1 cellular context compared by ENCODE assay signal in the genomic region with DNA sequence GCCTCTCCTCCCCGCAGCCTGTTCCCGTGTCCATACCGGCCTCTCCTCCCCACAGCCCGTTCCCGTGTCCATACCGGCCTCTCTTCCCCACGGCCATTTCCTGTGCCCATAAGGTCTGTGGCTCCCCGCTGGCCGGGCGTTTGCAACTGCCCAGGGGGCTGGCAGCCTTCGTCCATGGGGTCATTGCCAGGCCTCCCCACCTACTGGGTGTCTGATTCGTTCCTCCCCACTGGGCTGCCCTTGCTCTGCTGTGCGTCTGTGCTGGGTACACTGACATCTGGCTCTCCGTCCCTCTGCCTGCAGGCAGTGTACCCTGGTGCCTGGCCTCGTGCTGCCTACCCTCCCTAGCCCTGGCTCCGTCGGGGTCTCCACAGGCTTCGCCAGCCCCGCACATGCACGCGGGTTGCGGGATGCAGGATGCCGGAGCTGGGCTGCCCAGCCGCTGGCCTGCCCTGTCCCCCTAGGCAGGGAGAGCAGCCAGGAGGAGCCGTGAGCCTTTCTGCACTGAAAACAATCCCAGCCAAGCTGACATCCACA.
TF ChIP-seq lines count a peak whose summit lies in the region.

No MANE protein-coding gene starts in this region.

TF ChIP-seq in WTC11, 78 proteins besides CTCF, POLR2A, EP300 and RAD21 (continued from another document):
- TF ChIP-seq, protein P1, sequence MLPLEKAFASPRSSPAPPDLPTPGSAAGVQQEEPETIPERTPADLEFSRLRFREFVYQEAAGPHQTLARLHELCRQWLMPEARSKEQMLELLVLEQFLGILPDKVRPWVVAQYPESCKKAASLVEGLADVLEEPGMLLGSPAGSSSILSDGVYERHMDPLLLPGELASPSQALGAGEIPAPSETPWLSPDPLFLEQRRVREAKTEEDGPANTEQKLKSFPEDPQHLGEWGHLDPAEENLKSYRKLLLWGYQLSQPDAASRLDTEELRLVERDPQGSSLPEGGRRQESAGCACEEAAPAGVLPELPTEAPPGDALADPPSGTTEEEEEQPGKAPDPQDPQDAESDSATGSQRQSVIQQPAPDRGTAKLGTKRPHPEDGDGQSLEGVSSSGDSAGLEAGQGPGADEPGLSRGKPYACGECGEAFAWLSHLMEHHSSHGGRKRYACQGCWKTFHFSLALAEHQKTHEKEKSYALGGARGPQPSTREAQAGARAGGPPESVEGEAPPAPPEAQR (CRISPR knock-in tag; IDR thresholded peaks at IDR 0.05) = no peak
- TF ChIP-seq ZNF416 (CRISPR knock-in tag; IDR thresholded peaks at IDR 0.05) = no peak
- TF ChIP-seq, protein P2, sequence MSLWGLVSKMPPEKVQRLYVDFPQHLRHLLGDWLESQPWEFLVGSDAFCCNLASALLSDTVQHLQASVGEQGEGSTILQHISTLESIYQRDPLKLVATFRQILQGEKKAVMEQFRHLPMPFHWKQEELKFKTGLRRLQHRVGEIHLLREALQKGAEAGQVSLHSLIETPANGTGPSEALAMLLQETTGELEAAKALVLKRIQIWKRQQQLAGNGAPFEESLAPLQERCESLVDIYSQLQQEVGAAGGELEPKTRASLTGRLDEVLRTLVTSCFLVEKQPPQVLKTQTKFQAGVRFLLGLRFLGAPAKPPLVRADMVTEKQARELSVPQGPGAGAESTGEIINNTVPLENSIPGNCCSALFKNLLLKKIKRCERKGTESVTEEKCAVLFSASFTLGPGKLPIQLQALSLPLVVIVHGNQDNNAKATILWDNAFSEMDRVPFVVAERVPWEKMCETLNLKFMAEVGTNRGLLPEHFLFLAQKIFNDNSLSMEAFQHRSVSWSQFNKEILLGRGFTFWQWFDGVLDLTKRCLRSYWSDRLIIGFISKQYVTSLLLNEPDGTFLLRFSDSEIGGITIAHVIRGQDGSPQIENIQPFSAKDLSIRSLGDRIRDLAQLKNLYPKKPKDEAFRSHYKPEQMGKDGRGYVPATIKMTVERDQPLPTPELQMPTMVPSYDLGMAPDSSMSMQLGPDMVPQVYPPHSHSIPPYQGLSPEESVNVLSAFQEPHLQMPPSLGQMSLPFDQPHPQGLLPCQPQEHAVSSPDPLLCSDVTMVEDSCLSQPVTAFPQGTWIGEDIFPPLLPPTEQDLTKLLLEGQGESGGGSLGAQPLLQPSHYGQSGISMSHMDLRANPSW (CRISPR knock-in tag; conservative IDR thresholded peaks at IDR 0.05; ENCODE audit: low read depth) = no peak
- TF ChIP-seq NFATC4 (CRISPR knock-in tag; IDR thresholded peaks at IDR 0.05) = no peak
- TF ChIP-seq TCF7 (CRISPR knock-in tag; IDR thresholded peaks at IDR 0.05; ENCODE audit: low read depth) = no peak
